ENCODE assay signal across 15 cellular contexts in the genomic region with DNA sequence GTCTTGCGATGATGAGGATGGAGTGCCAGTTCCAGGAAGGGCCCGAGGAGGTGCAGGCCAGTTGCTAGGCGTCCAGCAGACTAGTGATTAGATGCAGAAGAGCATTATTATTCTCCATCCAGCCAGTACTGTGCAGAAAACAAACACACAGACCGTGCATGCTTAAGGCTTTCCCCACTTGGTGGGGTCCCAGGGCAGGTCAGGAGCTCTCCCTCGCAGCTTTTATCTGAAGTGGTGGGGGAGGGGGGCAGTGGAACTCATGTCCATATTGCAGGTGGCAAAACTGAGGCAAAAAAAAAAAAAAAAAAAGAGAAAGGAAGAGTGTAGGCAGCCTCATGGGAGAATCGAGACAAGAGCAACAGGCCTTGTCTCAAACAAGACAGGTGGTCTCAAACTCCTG.
"Had no signal": no experiment of that assay in that cellular context is flagged by ENCODE, and none has a peak within 500 bp of the region (broad histone marks: within the 10 kb centered on the region; RNA-seq: fewer than 3 reads in every experiment).

No MANE protein-coding gene starts in this region.

- H3K9me3 Mint-ChIP-seq: activated naive CD8-positive, alpha-beta T cell treated with anti-CD3 and anti-CD28 coated beads, Interleukin-2, amount 10 ng/mL, durations not matched to agents 7 days and 5 days; activated T-cell treated with anti-CD3 and anti-CD28 coated beads, Interleukin-2, amount 50 U/mL, for 4 hours; naive thymus-derived CD8-positive, alpha-beta T cell; neural progenitor cell; type B pancreatic cell had no signal

- H3K36me3 Mint-ChIP-seq: activated naive CD8-positive, alpha-beta T cell treated with anti-CD3 and anti-CD28 coated beads, Interleukin-2, amount 10 ng/mL, durations not matched to agents 7 days and 5 days; neural progenitor cell; type B pancreatic cell had no signal

- H3K27ac Mint-ChIP-seq: activated naive CD4-positive, alpha-beta T cell treated with anti-CD3 and anti-CD28 coated beads for 36 hours; activated naive CD8-positive, alpha-beta T cell treated with anti-CD3 and anti-CD28 coated beads, Interleukin-2, amount 10 ng/mL, durations not matched to agents 7 days and 5 days; type B pancreatic cell had no signal

- H3K4me3 Mint-ChIP-seq: activated naive CD4-positive, alpha-beta T cell treated with anti-CD3 and anti-CD28 coated beads for 36 hours; activated naive CD8-positive, alpha-beta T cell treated with anti-CD3 and anti-CD28 coated beads, Interleukin-2, amount 10 ng/mL, durations not matched to agents 7 days and 5 days; activated T-cell treated with anti-CD3 and anti-CD28 coated beads, Interleukin-2, amount 50 U/mL, for 4 hours; naive thymus-derived CD8-positive, alpha-beta T cell; neural progenitor cell; type B pancreatic cell had no signal

- DNase-seq: activated CD8-positive, alpha-beta memory T cell treated with anti-CD3 and anti-CD28 coated beads, Interleukin-2, amount 50 U/mL, for 48 hours; activated effector memory CD4-positive, alpha-beta T cell treated with Interleukin-2 at 50 U/mL for 16 hours; activated naive CD4-positive, alpha-beta T cell treated with anti-CD3 and anti-CD28 coated beads for 36 hours; activated naive CD8-positive, alpha-beta T cell treated with anti-CD3 and anti-CD28 coated beads, Interleukin-2, amount 10 ng/mL, durations not matched to agents 7 days and 5 days; activated T-cell treated with anti-CD3 and anti-CD28 coated beads, Interleukin-2, amount 50 U/mL, for 4 hours; erythroblast; kidney; naive thymus-derived CD8-positive, alpha-beta T cell; posterior cingulate gyrus; sigmoid colon; stimulated activated CD4-positive, alpha-beta T cell treated with anti-CD3 and anti-CD28 coated beads, Interleukin-2, amount 100 ng/mL, for 48 hours; stimulated activated CD8-positive, alpha-beta memory T cell treated with anti-CD3 and anti-CD28 coated beads, Interleukin-4, amount 100 ng/mL, for 48 hours; stimulated activated naive CD4-positive, alpha-beta T cell treated with Interleukin-2 at 50 U/mL for 16 hours had no signal

- ATAC-seq: activated T-cell treated with anti-CD3 and anti-CD28 coated beads, Interleukin-2, amount 50 U/mL, for 4 hours; naive thymus-derived CD8-positive, alpha-beta T cell had no signal

- H3K27me3 Mint-ChIP-seq: activated naive CD8-positive, alpha-beta T cell treated with anti-CD3 and anti-CD28 coated beads, Interleukin-2, amount 10 ng/mL, durations not matched to agents 7 days and 5 days; naive thymus-derived CD8-positive, alpha-beta T cell; type B pancreatic cell had no signal
